In the genomic region with DNA sequence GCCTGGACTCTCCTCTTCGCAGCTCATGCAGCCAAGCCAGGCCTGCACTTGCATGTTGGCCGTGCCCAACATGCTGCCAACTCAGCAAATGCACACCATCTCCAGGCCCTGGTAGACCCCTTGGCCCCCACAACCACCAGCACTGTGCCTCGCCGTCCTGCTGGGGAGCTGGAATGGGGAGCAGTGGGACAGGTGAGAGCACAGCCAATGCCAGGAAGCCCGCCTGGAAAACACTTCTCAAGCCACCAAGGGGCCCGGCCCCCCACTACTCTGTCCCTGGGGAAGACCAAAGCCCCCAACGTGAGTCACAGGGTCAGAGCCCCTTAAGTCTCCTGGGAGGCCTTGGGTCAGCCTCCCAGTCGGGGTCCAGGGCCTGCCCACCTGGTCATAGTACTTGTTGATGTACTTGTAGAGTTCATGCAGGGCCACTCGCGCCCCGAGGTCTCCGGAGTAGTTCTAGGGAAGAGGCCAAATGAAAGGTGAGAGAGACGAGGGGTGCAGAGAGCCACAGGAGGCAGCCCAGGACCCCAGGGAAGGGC, we compare ENCODE assay signal across 11 cellular contexts. TPM values are rescaled to one million over a fixed set of nuclear protein-coding genes. Genes with fewer than 3 reads are reported as not detected.
DNase-seq lines count a peak whose midpoint lies in the region; ATAC-seq and TF ChIP-seq lines count a peak whose summit lies in the region.
"Had no signal": no experiment of that assay in that cellular context is flagged by ENCODE, and none has a peak within 500 bp of the region (broad histone marks: within the 10 kb centered on the region; RNA-seq: fewer than 3 reads in every experiment).

No MANE protein-coding gene starts in this region.

- H3K4me3 ChIP-seq in coronary artery, result no peak overlapping the region

- no peaks in the 10 kb centered on the region for H3K4me1 Mint-ChIP-seq in natural killer cell
- peaks cover 5% of the 10 kb centered on the region for H3K4me1 Mint-ChIP-seq in type B pancreatic cell (ENCODE audit: unreplicated experiment)
- H3K4me1 Mint-ChIP-seq: immature natural killer cell had no signal

- H3K4me3 Mint-ChIP-seq in natural killer cell (no peak overlapping the region), type B pancreatic cell (no peak overlapping the region)
- H3K4me3 Mint-ChIP-seq: immature natural killer cell had no signal

- intact Hi-C loops in natural killer cell (cut with micrococcal nuclease), result no loop called here

- ATAC-seq in natural killer cell, result no peak

- DNase-seq in activated naive CD4-positive, alpha-beta T cell treated with Interleukin-2 at 50 U/mL for 16 hours, result peak; percentile 1
- DNase-seq in activated naive CD4-positive, alpha-beta T cell (lab: John Stamatoyannopoulos, UW), result no peak
- peak; percentile 74 for DNase-seq in coronary artery (ENCODE audit: low spot score)
- peak; percentile 9 for DNase-seq in natural killer cell
- DNase-seq in type B pancreatic cell (ENCODE audit: extremely low spot score, unreplicated experiment), result peak; percentile 64
- no peak for DNase-seq in activated CD4-positive, CD25-positive, alpha-beta regulatory T cell treated with anti-CD3 and anti-CD28 coated beads, Interleukin-2, amount 50 U/mL, for 72 hours
- no peak for DNase-seq in OCI-M1 (lab: John Stamatoyannopoulos, UW)
- no peak for DNase-seq in NCI-H146 (lab: John Stamatoyannopoulos, UW)
- DNase-seq: foreskin fibroblast, immature natural killer cell had no signal

- H3K36me3 Mint-ChIP-seq in natural killer cell (no peaks in the 10 kb centered on the region), type B pancreatic cell (peaks cover 12% of the 10 kb centered on the region)
- H3K36me3 Mint-ChIP-seq: immature natural killer cell had no signal

- H3K27me3 Mint-ChIP-seq in natural killer cell (ENCODE audit: low read depth in 2 of 2) (peaks cover 0 to 6% of the 10 kb centered on the region in 2 donors), type B pancreatic cell (no peaks in the 10 kb centered on the region)

- TF ChIP-seq CTCF in coronary artery (IDR thresholded peaks at IDR 0.05) (no peak), natural killer cell (IDR thresholded peaks at IDR 0.05) (no peak), type B pancreatic cell (conservative IDR thresholded peaks at IDR 0.05) (no peak)

- no peaks in the 10 kb centered on the region for H3K9me3 Mint-ChIP-seq in natural killer cell
- no peaks in the 10 kb centered on the region for H3K9me3 Mint-ChIP-seq in type B pancreatic cell
- H3K9me3 Mint-ChIP-seq: immature natural killer cell had no signal

- H3K27ac ChIP-seq in coronary artery, result peak overlapping the region; percentile 89 to 94

- H3K27ac Mint-ChIP-seq in natural killer cell (no peak overlapping the region), type B pancreatic cell (no peak overlapping the region)
- H3K27ac Mint-ChIP-seq: immature natural killer cell had no signal

RNA-seq across cellular contexts. Expression of gene PLXNB1, which starts 24.5 kb away (rescaled TPM):
- total RNA-seq in natural killer cell (1 to 10 TPM; 4.3 to 5.0 (median 4.4) TPM), type B pancreatic cell (ENCODE audit: low replicate concordance) (212 and 367 TPM in 2 replicates)

RNA-seq across cellular contexts. Expression of gene FBXW12, which starts 33.4 kb away (rescaled TPM):
- total RNA-seq in natural killer cell (under 1 TPM in 1 of 3 donors, not detected in 2; 0.25 TPM), type B pancreatic cell (ENCODE audit: low replicate concordance) (not detected in 2 replicates)
- total RNA-seq: astrocyte had no signal

RNA-seq across cellular contexts. Expression of gene CCDC51, which starts 34.5 kb away (rescaled TPM):
- total RNA-seq in natural killer cell (1 to 10 TPM; 4.4 to 8.8 (median 6.8) TPM), type B pancreatic cell (ENCODE audit: low replicate concordance) (15.0 and 25.7 TPM in 2 replicates)

RNA-seq across cellular contexts. Expression of gene TMA7, which starts 34.6 kb away (rescaled TPM):
- total RNA-seq in natural killer cell, result 100 to 1,000 TPM; 192 to 239 (median 229) TPM
- 268 and 281 TPM in 2 replicates for total RNA-seq in type B pancreatic cell (ENCODE audit: low replicate concordance)

RNA-seq across cellular contexts. Expression of gene ATRIP, which starts 41.1 kb away (rescaled TPM):
- total RNA-seq in natural killer cell (10 to 100 TPM in 2 of 3 donors, 1 to 10 TPM in 1; 8.5 to 11.0 (median 10.6) TPM), type B pancreatic cell (ENCODE audit: low replicate concordance) (9.3 and 16.0 TPM in 2 replicates)

Comparison
In these comparisons a context has a peak if more than half of its experiments do, and no peak if none do; other contexts are left out.
1. DNase-seq: peak in activated naive CD4-positive, alpha-beta T cell treated with Interleukin-2 at 50 U/mL for 16 hours (single experiment), coronary artery (single experiment), natural killer cell (single experiment) and type B pancreatic cell (single experiment); none in activated naive CD4-positive, alpha-beta T cell (0 of 4), activated CD4-positive, CD25-positive, alpha-beta regulatory T cell treated with anti-CD3 and anti-CD28 coated beads, Interleukin-2, amount 50 U/mL, for 72 hours (single experiment), OCI-M1 (single experiment) and NCI-H146 (single experiment).
2. RNA of gene PLXNB1, which starts 24.5 kb away (total RNA-seq): 212 to 367 TPM in type B pancreatic cell; 4.3 to 5.0 TPM in natural killer cell; every median in the first group is over 10 times any median in the second.